Comparison of ENCODE assay signal across 21 cellular contexts in the genomic region with DNA sequence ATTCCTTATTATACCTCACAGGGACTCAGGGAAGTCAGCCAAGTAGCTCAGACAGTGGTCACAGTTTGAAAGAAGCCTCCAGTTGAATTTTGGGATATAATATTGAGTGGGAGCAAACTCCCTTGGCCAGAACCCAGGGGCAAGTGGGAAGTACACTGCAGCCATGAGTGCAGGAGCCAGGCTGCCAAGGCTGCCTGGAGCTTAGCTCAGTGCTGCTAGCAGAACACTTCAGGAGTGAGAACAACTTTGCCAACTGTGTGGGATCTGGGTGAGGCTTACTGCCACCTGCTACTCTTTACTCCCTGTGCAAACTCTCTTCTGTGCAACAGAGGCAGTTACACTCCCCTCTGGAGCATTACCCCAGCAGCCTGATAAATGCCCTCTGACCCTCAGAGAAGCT. TPM values are rescaled to one million over a fixed set of nuclear protein-coding genes. Genes with fewer than 3 reads are reported as not detected.
DNase-seq lines count a peak whose midpoint lies in the region; ATAC-seq and TF ChIP-seq lines count a peak whose summit lies in the region.
"Had no signal": no experiment of that assay in that cellular context is flagged by ENCODE, and none has a peak within 500 bp of the region (broad histone marks: within the 10 kb centered on the region; RNA-seq: fewer than 3 reads in every experiment).

No MANE protein-coding gene starts in this region.

- DNase-seq in UCSD-AML1 (lab: John Stamatoyannopoulos, UW; ENCODE audit: unreplicated experiment) (peak; percentile 5), foreskin keratinocyte (no peak), occipital lobe (lab: John Stamatoyannopoulos, UW) (peak; percentile 3), coronary artery (ENCODE audit: low spot score) (no peak), vagina (ENCODE audit: extremely low spot score in 2 of 2) (no peak)
- DNase-seq in activated CD4-positive, alpha-beta T cell treated with anti-CD3 and anti-CD28 coated beads for 36 hours, result no peak
- DNase-seq: BE2C; CD4-positive, CD25-positive, alpha-beta regulatory T cell; CD8-positive, alpha-beta memory T cell; COR-L47; DMS 273 treated with DMSO at 0.1 percent for 48 hours; DMS53; DND-41; EL had no signal

- TF ChIP-seq POLR2A in vagina (IDR thresholded peaks at IDR 0.05), result no peak

- H3K4me1 Mint-ChIP-seq in activated CD4-positive, alpha-beta T cell treated with anti-CD3 and anti-CD28 coated beads for 36 hours, result no peaks in the 10 kb centered on the region

- H3K36me3 ChIP-seq in vagina, result no peaks in the 10 kb centered on the region
- H3K36me3 ChIP-seq: BE2C, HAP-1 had no signal

- H3K36me3 Mint-ChIP-seq in activated CD4-positive, alpha-beta T cell treated with anti-CD3 and anti-CD28 coated beads for 36 hours (ENCODE audit: low read depth), result no peaks in the 10 kb centered on the region
- H3K36me3 Mint-ChIP-seq: CD4-positive, CD25-positive, alpha-beta regulatory T cell had no signal

- intact Hi-C loops in activated CD4-positive, alpha-beta T cell treated with anti-CD3 and anti-CD28 coated beads for 36 hours (cut with DNase I, micrococcal nuclease), result no loop called here
- intact Hi-C loops in vagina (cut with DNase I), result no loop called here

- no peak overlapping the region for H3K4me3 Mint-ChIP-seq in activated CD4-positive, alpha-beta T cell treated with anti-CD3 and anti-CD28 coated beads for 36 hours
- H3K4me3 Mint-ChIP-seq: CD4-positive, CD25-positive, alpha-beta regulatory T cell; CD8-positive, alpha-beta memory T cell had no signal

- H3K9me3 Mint-ChIP-seq in activated CD4-positive, alpha-beta T cell treated with anti-CD3 and anti-CD28 coated beads for 36 hours (ENCODE audit: low read depth), result peaks cover 12% of the 10 kb centered on the region

- H3K9me3 ChIP-seq in vagina, result peaks cover 9% of the 10 kb centered on the region
- H3K9me3 ChIP-seq: BE2C, HAP-1 had no signal

- H3K27ac ChIP-seq in foreskin keratinocyte, result no peak overlapping the region
- no peak overlapping the region for H3K27ac ChIP-seq in coronary artery
- H3K27ac ChIP-seq in vagina, result no peak overlapping the region

- CTCF ChIA-PET in activated CD4-positive, alpha-beta T cell treated with anti-CD3 and anti-CD28 coated beads for 36 hours (lab: Charles Lee), result no interaction called here

- POLR2A ChIA-PET in activated CD4-positive, alpha-beta T cell treated with anti-CD3 and anti-CD28 coated beads for 36 hours (lab: Charles Lee), result no interaction called here

- no peak overlapping the region for H3K27ac Mint-ChIP-seq in activated CD4-positive, alpha-beta T cell treated with anti-CD3 and anti-CD28 coated beads for 36 hours
- H3K27ac Mint-ChIP-seq: CD4-positive, CD25-positive, alpha-beta regulatory T cell had no signal

- no peak overlapping the region for H3K4me3 ChIP-seq in coronary artery
- no peak overlapping the region for H3K4me3 ChIP-seq in vagina
- H3K4me3 ChIP-seq: GM12878, HAP-1 had no signal

- H3K27me3 ChIP-seq in foreskin keratinocyte, result peaks cover 11% of the 10 kb centered on the region
- no peaks in the 10 kb centered on the region for H3K27me3 ChIP-seq in vagina

- TF ChIP-seq CTCF in foreskin keratinocyte (conservative IDR thresholded peaks at IDR 0.05) (no peak), coronary artery (IDR thresholded peaks at IDR 0.05) (no peak), vagina (IDR thresholded peaks at IDR 0.05) (no peak)

- peak; percentile 9 for ATAC-seq in foreskin keratinocyte
- no peak for ATAC-seq in GM18520 (IDR thresholded peaks at IDR 0.05; ENCODE audit: unreplicated experiment)
- ATAC-seq in activated CD4-positive, alpha-beta T cell treated with anti-CD3 and anti-CD28 coated beads for 36 hours, result no peak
- ATAC-seq: GM12878 had no signal

- H3K4me1 ChIP-seq in foreskin keratinocyte (no peaks in the 10 kb centered on the region), vagina (no peaks in the 10 kb centered on the region)
- H3K4me1 ChIP-seq: BE2C, HAP-1 had no signal

- peaks cover 9% of the 10 kb centered on the region for H3K27me3 Mint-ChIP-seq in activated CD4-positive, alpha-beta T cell treated with anti-CD3 and anti-CD28 coated beads for 36 hours

RNA-seq across cellular contexts. Expression of a gene that starts 4.6 kb away (rescaled TPM):
- not detected in 2 replicates for total RNA-seq in foreskin keratinocyte
- not detected in 2 replicates for polyA plus RNA-seq in foreskin keratinocyte
- not detected for total RNA-seq in occipital lobe
- not detected for total RNA-seq in activated CD4-positive, alpha-beta T cell treated with anti-CD3 and anti-CD28 coated beads for 36 hours
- not detected for total RNA-seq in vagina
- total RNA-seq: A172; CD4-positive, CD25-positive, alpha-beta regulatory T cell; CD8-positive, alpha-beta memory T cell; G401; GM12878; H4; HT-29 had no signal
- polyA plus RNA-seq: CD4-positive, CD25-positive, alpha-beta regulatory T cell; CD8-positive, alpha-beta memory T cell had no signal

RNA-seq across cellular contexts. Expression of a gene that starts 41.5 kb away (rescaled TPM):
- total RNA-seq in foreskin keratinocyte (not detected in 2 replicates), occipital lobe (not detected), vagina (not detected)
- not detected in 2 replicates for polyA plus RNA-seq in foreskin keratinocyte
- not detected for total RNA-seq in activated CD4-positive, alpha-beta T cell treated with anti-CD3 and anti-CD28 coated beads for 36 hours
- total RNA-seq: A172; CD4-positive, CD25-positive, alpha-beta regulatory T cell; CD8-positive, alpha-beta memory T cell; G401; GM12878; H4; HT-29 had no signal
- polyA plus RNA-seq: CD4-positive, CD25-positive, alpha-beta regulatory T cell; CD8-positive, alpha-beta memory T cell had no signal

Comparison
In these comparisons a context has a peak if more than half of its experiments do, and no peak if none do; other contexts are left out.
1. DNase-seq: peak in UCSD-AML1 (single experiment) and occipital lobe (single experiment); none in foreskin keratinocyte (0 of 2), coronary artery (single experiment), activated CD4-positive, alpha-beta T cell treated with anti-CD3 and anti-CD28 coated beads for 36 hours (single experiment) and vagina (0 of 2).